ENCODE assay signal across 1 cellular context in genomic region chr11:102346456-102346747, GRCh38.
TF ChIP-seq lines count a peak whose summit lies in the region.

No MANE protein-coding gene starts in this region.

TF ChIP-seq in HepG2, 621 proteins besides CTCF, POLR2A, EP300 and RAD21:
- no peak for TF ChIP-seq ZKSCAN8 (CRISPR knock-in tag; IDR thresholded peaks at IDR 0.05; ENCODE audit: borderline replicate concordance)
- peak; percentile 46 to 59; a peak in 3 of 4 replicates for TF ChIP-seq MAFK (conservative IDR thresholded peaks at IDR 0.05 in 1 of 2, IDR thresholded peaks at IDR 0.05 in 1 of 2; ENCODE audit: low read length in 2 of 2)
- no peak for TF ChIP-seq ZEB1 (IDR thresholded peaks at IDR 0.05; ENCODE audit: insufficient replicate concordance, low read depth)
- no peak for TF ChIP-seq ZBTB20 (CRISPR knock-in tag; IDR thresholded peaks at IDR 0.05; ENCODE audit: borderline replicate concordance, low read depth)
- TF ChIP-seq PATZ1 (CRISPR knock-in tag; IDR thresholded peaks at IDR 0.05): 0 out of 2 replicates have a peak, but pooled peaks have one; percentile 21
- TF ChIP-seq KLF16 (CRISPR knock-in tag; IDR thresholded peaks at IDR 0.05): no peak
- peak; percentile 6; the same call in 1 of the 2 replicates for TF ChIP-seq ERF (CRISPR knock-in tag; IDR thresholded peaks at IDR 0.05)
- TF ChIP-seq AGO2 (optimal IDR thresholded peaks at IDR 0.05; ENCODE audit: low read depth, low read length): no peak
- TF ChIP-seq ZNF503 (CRISPR knock-in tag; IDR thresholded peaks at IDR 0.05): no peak
- TF ChIP-seq ZNF337 (CRISPR knock-in tag; IDR thresholded peaks at IDR 0.05; ENCODE audit: borderline replicate concordance, low read depth): peak; percentile 14; the same call in 1 of the 2 replicates
- TF ChIP-seq GABPA (IDR thresholded peaks at IDR 0.05; ENCODE audit: low read depth, low read length): no peak
- no peak for TF ChIP-seq GABPA (CRISPR knock-in tag; IDR thresholded peaks at IDR 0.05; ENCODE audit: low read depth)
- TF ChIP-seq CAMTA2 (CRISPR knock-in tag; IDR thresholded peaks at IDR 0.05; ENCODE audit: borderline replicate concordance): no peak
- TF ChIP-seq ZSCAN29 (CRISPR knock-in tag; conservative IDR thresholded peaks at IDR 0.05): no peak
- TF ChIP-seq FOXP4 (CRISPR knock-in tag; IDR thresholded peaks at IDR 0.05): no peak
- no peak for TF ChIP-seq ZFP90 (CRISPR knock-in tag; IDR thresholded peaks at IDR 0.05; ENCODE audit: borderline replicate concordance)
- TF ChIP-seq THAP9 (CRISPR knock-in tag; IDR thresholded peaks at IDR 0.05; ENCODE audit: borderline replicate concordance): no peak
- 0 out of 2 replicates have a peak, but pooled peaks have one; percentile 49 for TF ChIP-seq ZSCAN30 (CRISPR knock-in tag; IDR thresholded peaks at IDR 0.05)
- 0 out of 2 replicates have a peak, but pooled peaks have one; percentile 12 for TF ChIP-seq SATB2 (CRISPR knock-in tag; IDR thresholded peaks at IDR 0.05)
- no peak for TF ChIP-seq SYNCRIP (IDR thresholded peaks at IDR 0.05; ENCODE audit: insufficient read depth, low read depth, low read length)
- TF ChIP-seq ZNF784 (CRISPR knock-in tag; IDR thresholded peaks at IDR 0.05; ENCODE audit: borderline replicate concordance): no peak
